ENCODE assay signal across 20 cellular contexts in genomic region chr6:154433477-154434241, GRCh38.
DNase-seq lines count a peak whose midpoint lies in the region; ATAC-seq and TF ChIP-seq lines count a peak whose summit lies in the region.
"Had no signal": no experiment of that assay in that cellular context is flagged by ENCODE, and none has a peak within 500 bp of the region (broad histone marks: within the 10 kb centered on the region; RNA-seq: fewer than 3 reads in every experiment).

No MANE protein-coding gene starts in this region.

- 0 out of 22 replicates have a peak overlapping the region, but pooled peaks of 1 of the 11 experiments have one; percentile 1 for H3K9ac ChIP-seq in BLaER1 treated with 17β-estradiol and CSF1 and Interleukin-3, amounts not matched to agents 10 nM and 100 nM
- no peak overlapping the region for H3K9ac ChIP-seq in SK-N-MC (ENCODE audit: insufficient read length)
- H3K9ac ChIP-seq in neuronal stem cell (ENCODE audit: low read depth, low read length, poor library complexity), result no peak overlapping the region
- H3K9ac ChIP-seq in mammary epithelial cell (ENCODE audit: insufficient read depth, low read length), result no peak overlapping the region
- H3K9ac ChIP-seq: parathyroid adenoma had no signal

- H3K79me1 ChIP-seq in neuronal stem cell (ENCODE audit: low read depth, low read length), result no peaks in the 10 kb centered on the region

- no peak overlapping the region for H4K91ac ChIP-seq in neuronal stem cell (ENCODE audit: low read depth, low read length, poor library complexity)

- ATAC-seq in gastroesophageal sphincter (no peak), GM19463 (IDR thresholded peaks at IDR 0.05; ENCODE audit: unreplicated experiment) (no peak)
- ATAC-seq in activated CD4-positive, CD25-positive, alpha-beta regulatory T cell treated with anti-CD3 and anti-CD28 coated beads, Interleukin-2, amount 50 U/mL, for 24 hours, result no peak
- ATAC-seq: activated CD8-positive, alpha-beta memory T cell treated with anti-CD3 and anti-CD28 coated beads, Interleukin-2, amount 10 ng/mL, durations not matched to agents 7 days and 5 days; esophagus mucosa; stimulated activated naive CD8-positive, alpha-beta T cell treated with anti-CD3 and anti-CD28 coated beads, Interleukin-15, amount 100 ng/mL, for 72 hours; T-helper 17 cell had no signal

- no peak overlapping the region for H2BK15ac ChIP-seq in neuronal stem cell (ENCODE audit: low read length)

- dilution Hi-C loops in mammary epithelial cell (cut with HindIII; ENCODE audit: low sequenced_read_pairs), result no loop called here

- CTCF ChIA-PET in mammary epithelial cell (lab: Charles Lee; ENCODE audit: low non-redundant PET), result no interaction called here

- no peak overlapping the region for H3K4ac ChIP-seq in neuronal stem cell (ENCODE audit: low read length)

- H2AK5ac ChIP-seq in neuronal stem cell (ENCODE audit: low read depth, low read length), result no peak overlapping the region

- H3K23ac ChIP-seq in neuronal stem cell (ENCODE audit: low read depth, low read length, poor library complexity), result no peak overlapping the region

- H3K27me3 ChIP-seq in BLaER1 treated with 17β-estradiol and CSF1 and Interleukin-3, amounts not matched to agents 10 nM and 100 nM, result no peaks in the 10 kb centered on the region
- no peaks in the 10 kb centered on the region for H3K27me3 ChIP-seq in gastroesophageal sphincter
- no peaks in the 10 kb centered on the region for H3K27me3 ChIP-seq in neuronal stem cell (ENCODE audit: control insufficient read depth in 3 of 3, insufficient read depth in 3 of 3, low read depth in 1 of 3, low read length in 3 of 3)
- H3K27me3 ChIP-seq in mammary epithelial cell (ENCODE audit: insufficient read depth, low read length), result no peaks in the 10 kb centered on the region

- H3K14ac ChIP-seq in neuronal stem cell (ENCODE audit: low read length), result no peak overlapping the region

- no peak overlapping the region for H2BK12ac ChIP-seq in neuronal stem cell (ENCODE audit: low read length)

- no peak overlapping the region for H4K8ac ChIP-seq in neuronal stem cell (ENCODE audit: low read depth, low read length)

- peak overlapping the region in 9 of 11 experiments; percentile 0 to 74 (median 49); a peak in 14 of 22 replicates for H3K27ac ChIP-seq in BLaER1 treated with 17β-estradiol and CSF1 and Interleukin-3, amounts not matched to agents 10 nM and 100 nM
- no peak overlapping the region; the same call in 1 of the 2 replicates for H3K27ac ChIP-seq in SK-N-MC
- H3K27ac ChIP-seq in gastroesophageal sphincter, result peak overlapping the region in 3 of 4 donors; percentile 1 to 53 (median 52)
- H3K27ac ChIP-seq in neuronal stem cell (replicated peaks; ENCODE audit: low read length), result peak overlapping the region; percentile 31
- no peak overlapping the region for H3K27ac ChIP-seq in mammary epithelial cell (ENCODE audit: insufficient read depth, low read depth, low read length)
- H3K27ac ChIP-seq: parathyroid adenoma had no signal

- no peak for TF ChIP-seq EP300 in gastroesophageal sphincter (IDR thresholded peaks at IDR 0.05)

- H3K4me2 ChIP-seq in BLaER1 treated with 17β-estradiol and CSF1 and Interleukin-3, amounts not matched to agents 10 nM and 100 nM, result peak overlapping the region in 8 of 11 experiments; percentile 20 to 74 (median 52); a peak in 17 of 22 replicates
- H3K4me2 ChIP-seq in neuronal stem cell (ENCODE audit: insufficient read depth, low read length, poor library complexity, severe bottlenecking) (no peak overlapping the region), mammary epithelial cell (ENCODE audit: insufficient read depth, low read depth, low read length) (no peak overlapping the region)

- H2BK5ac ChIP-seq in neuronal stem cell (ENCODE audit: low read length), result no peak overlapping the region

- in situ Hi-C loops in mammary epithelial cell (cut with MboI; ENCODE audit: low sequenced_read_pairs in 2 of 2), result no loop called here

- H3K36me3 ChIP-seq in BLaER1 treated with 17β-estradiol and CSF1 and Interleukin-3, amounts not matched to agents 10 nM and 100 nM, result peaks cover 0 to 40% (median 14%) of the 10 kb centered on the region in 11 experiments; a peak in 15 of 22 replicates
- H3K36me3 ChIP-seq in SK-N-MC (ENCODE audit: insufficient read depth, low read length) (no peaks in the 10 kb centered on the region), gastroesophageal sphincter (peaks cover 0 to 22% of the 10 kb centered on the region in 2 donors), neuronal stem cell (replicated peaks in 1 of 2; ENCODE audit: control insufficient read depth in 2 of 2, insufficient read depth in 2 of 2, low read length in 2 of 2) (peaks cover 4 to 9% of the 10 kb centered on the region in 2 donors), mammary epithelial cell (ENCODE audit: insufficient read depth, low read length) (no peaks in the 10 kb centered on the region)

- no peak overlapping the region for H3K18ac ChIP-seq in neuronal stem cell (ENCODE audit: low read length)

- DNase-seq in SK-N-MC (ENCODE audit: low read depth, low spot score), result no peak
- peak; percentile 54 for DNase-seq in neuronal stem cell (ENCODE audit: low spot score)
- no peak for DNase-seq in NOMO-1 (lab: John Stamatoyannopoulos, UW; ENCODE audit: unreplicated experiment in 2 of 2)
- DNase-seq in mammary epithelial cell, result no peak
- DNase-seq: activated CD4-positive, CD25-positive, alpha-beta regulatory T cell treated with anti-CD3 and anti-CD28 coated beads, Interleukin-2, amount 50 U/mL, for 72 hours; activated CD8-positive, alpha-beta memory T cell treated with anti-CD3 and anti-CD28 coated beads, Interleukin-2, amount 10 ng/mL, durations not matched to agents 7 days and 5 days; activated effector memory CD4-positive, alpha-beta T cell treated with anti-CD3 and anti-CD28 coated beads, Interleukin-2, amount 50 U/mL, for 16 hours; CD8-positive, alpha-beta memory T cell; NCI-H146; NCI-H345; NK-92 treated with Interleukin-12 subunit alpha and Interleukin-12 subunit beta, amount 100 ng/mL, for 24 hours; stimulated activated naive CD8-positive, alpha-beta T cell treated with anti-CD3 and anti-CD28 coated beads, Interleukin-15, amount 100 ng/mL, for 72 hours; T-helper 17 cell had no signal

- WGBS in gastroesophageal sphincter (ENCODE audit: low coverage in 1 of 2), 2 donors, result 39 to 61% methylated on average over 8 of the region's 8 CpGs
- WGBS in neuronal stem cell (ENCODE audit: extremely low coverage in 2 of 2, insufficient read length in 2 of 2, insufficient replicate concordance in 1 of 2), 2 donors, result no CpG with 5 or more reads among the region's 8 CpGs
- 76% methylated on average over 8 of the region's 8 CpGs for WGBS in mammary epithelial cell (ENCODE audit: low coverage, missing lambda C conversion rate)

- H3K9me3 ChIP-seq in BLaER1 treated with 17β-estradiol and CSF1 and Interleukin-3, amounts not matched to agents 10 nM and 100 nM (replicated peaks in 1 of 11), result peaks cover 0 to 9% (median 7%) of the 10 kb centered on the region in 11 experiments; a peak in 12 of 22 replicates
- H3K9me3 ChIP-seq in SK-N-MC (ENCODE audit: low read depth, low read length), result no peaks in the 10 kb centered on the region
- no peaks in the 10 kb centered on the region for H3K9me3 ChIP-seq in gastroesophageal sphincter
- H3K9me3 ChIP-seq in neuronal stem cell (replicated peaks in 1 of 2; ENCODE audit: control insufficient read depth in 2 of 2, insufficient read depth in 1 of 2, low read depth in 1 of 2, low read length in 2 of 2), result peaks cover 2 to 8% of the 10 kb centered on the region in 2 donors
- H3K9me3 ChIP-seq in mammary epithelial cell (replicated peaks; ENCODE audit: insufficient read depth, low read length), result no peaks in the 10 kb centered on the region

- H2AFZ ChIP-seq in neuronal stem cell (ENCODE audit: low read length) (no peak overlapping the region), mammary epithelial cell (ENCODE audit: low read depth, low read length) (no peak overlapping the region)
- H2AFZ ChIP-seq: parathyroid adenoma had no signal

- no peak overlapping the region for H3K4me3 ChIP-seq in BLaER1 treated with 17β-estradiol and CSF1 and Interleukin-3, amounts not matched to agents 10 nM and 100 nM
- 0 out of 2 replicates have a peak overlapping the region, but pooled peaks have one; percentile 0 for H3K4me3 ChIP-seq in SK-N-MC
- no peak overlapping the region for H3K4me3 ChIP-seq in gastroesophageal sphincter
- H3K4me3 ChIP-seq in neuronal stem cell (ENCODE audit: low read length in 2 of 2), result no peak overlapping the region
- no peak overlapping the region for H3K4me3 ChIP-seq in mammary epithelial cell (replicated peaks in 1 of 3; ENCODE audit: insufficient read depth in 1 of 3, low read depth in 2 of 3, low read length in 3 of 3)
- H3K4me3 ChIP-seq: coronary artery had no signal

- no peak overlapping the region for H2BK120ac ChIP-seq in neuronal stem cell (ENCODE audit: low read depth, low read length)

- no peaks in the 10 kb centered on the region for H3K79me2 ChIP-seq in mammary epithelial cell (ENCODE audit: insufficient read depth, low read length)
- H3K79me2 ChIP-seq: parathyroid adenoma had no signal

- BruUV-seq in mammary epithelial cell (replicated peaks; lab: Mats Ljungman, UMichigan), result no TSS peak

- TF ChIP-seq POLR2A in gastroesophageal sphincter (IDR thresholded peaks at IDR 0.05), result no peak

- peaks cover 9 to 25% (median 20%) of the 10 kb centered on the region in 10 experiments; a peak in 19 of 20 replicates for H3K4me1 ChIP-seq in BLaER1 treated with 17β-estradiol and CSF1 and Interleukin-3, amounts not matched to agents 10 nM and 100 nM
- H3K4me1 ChIP-seq in gastroesophageal sphincter (peaks cover 3 to 30% (median 4%) of the 10 kb centered on the region in 3 donors), neuronal stem cell (ENCODE audit: control insufficient read depth in 2 of 2, insufficient read depth in 1 of 2, low read depth in 1 of 2, low read length in 2 of 2) (peaks cover 5 to 9% of the 10 kb centered on the region in 2 donors), mammary epithelial cell (ENCODE audit: insufficient read depth, low read length) (no peaks in the 10 kb centered on the region)
- H3K4me1 ChIP-seq: parathyroid adenoma had no signal

- no peaks in the 10 kb centered on the region for H4K20me1 ChIP-seq in BLaER1 treated with 17β-estradiol and CSF1 and Interleukin-3, amounts not matched to agents 10 nM and 100 nM
- no peaks in the 10 kb centered on the region for H4K20me1 ChIP-seq in mammary epithelial cell (ENCODE audit: insufficient read depth, low read length)

- TF ChIP-seq CTCF in gastroesophageal sphincter (IDR thresholded peaks at IDR 0.05) (no peak), mammary epithelial cell (conservative IDR thresholded peaks at IDR 0.05 in 1 of 2, IDR thresholded peaks at IDR 0.05 in 1 of 2; ENCODE audit: extremely low read depth in 1 of 2, insufficient read depth in 1 of 2, low read depth in 1 of 2, low read length in 2 of 2) (no peak)

- intact Hi-C loops in mammary epithelial cell (cut with micrococcal nuclease), result no loop called here

Comparison
In these comparisons a context has a peak if more than half of its experiments do, and no peak if none do; other contexts are left out.
1. H3K27ac ChIP-seq: peak in BLaER1 treated with 17β-estradiol and CSF1 and Interleukin-3, amounts not matched to agents 10 nM and 100 nM (9 of 11), gastroesophageal sphincter (3 of 4) and neuronal stem cell (single experiment); none in SK-N-MC (single experiment) and mammary epithelial cell (single experiment).
2. H3K4me2 ChIP-seq: peak in BLaER1 treated with 17β-estradiol and CSF1 and Interleukin-3, amounts not matched to agents 10 nM and 100 nM (8 of 11); none in neuronal stem cell (single experiment) and mammary epithelial cell (single experiment).